14 cellular contexts compared by ENCODE assay signal in genomic region chr12:44021471-44021971, GRCh38.
A peak's percentile ranks its signal among the peaks of the same experiment; 100 is the strongest.
DNase-seq lines count a peak whose midpoint lies in the region; ATAC-seq and TF ChIP-seq lines count a peak whose summit lies in the region.
"Had no signal": no experiment of that assay in that cellular context is flagged by ENCODE, and none has a peak within 500 bp of the region (broad histone marks: within the 10 kb centered on the region; RNA-seq: fewer than 3 reads in every experiment).

No MANE protein-coding gene starts in this region.

- peak overlapping the region; percentile 6 for H3K27ac ChIP-seq in OCI-LY1 (ENCODE audit: low read depth, low read length, poor library complexity, severe bottlenecking)
- H3K27ac ChIP-seq: C4-2B, neutrophil had no signal

- DNase-seq in BE2C (no peak), NCI-H748 treated with DMSO at 0.1 percent for 48 hours (lab: John Stamatoyannopoulos, UW) (no peak), amniotic stem cell (lab: John Stamatoyannopoulos, UW) (no peak)
- no peak for DNase-seq in stimulated activated naive CD8-positive, alpha-beta T cell treated with anti-CD3 and anti-CD28 coated beads, Interleukin-15, Interleukin-2, amounts not matched to agents 100 U/mL and 50 U/mL, for 24 hours
- DNase-seq: activated CD8-positive, alpha-beta T cell treated with anti-CD3 and anti-CD28 coated beads, Interleukin-2, amount 10 ng/mL, durations not matched to agents 7 days and 5 days; immature natural killer cell; NCI-H2171; SHP77 had no signal

- H3K9ac ChIP-seq in OCI-LY1 (ENCODE audit: low read length) = no peak overlapping the region

- TF ChIP-seq CTCF in OCI-LY1 (IDR thresholded peaks at IDR 0.05; ENCODE audit: low read length) (no peak), BE2C (IDR thresholded peaks at IDR 0.05; ENCODE audit: low read depth, low read length) (no peak)

- no peaks in the 10 kb centered on the region for H3K79me2 ChIP-seq in OCI-LY1 (ENCODE audit: insufficient read depth, low read length)

- no peaks in the 10 kb centered on the region for H3K9me2 ChIP-seq in OCI-LY1 (ENCODE audit: low read depth, low read length)

- H3K4me1 ChIP-seq in OCI-LY1 (ENCODE audit: insufficient read depth, low read length, severe bottlenecking) = peaks cover 22% of the 10 kb centered on the region
- H3K4me1 ChIP-seq in BE2C = no peaks in the 10 kb centered on the region

- ATAC-seq in GM18505 (IDR thresholded peaks at IDR 0.05; ENCODE audit: unreplicated experiment) (peak; percentile 82), GM21381 (IDR thresholded peaks at IDR 0.05; ENCODE audit: unreplicated experiment) (peak; percentile 76), HG03064 (IDR thresholded peaks at IDR 0.05; ENCODE audit: low read depth, unreplicated experiment) (peak; percentile 66)
- no peak for ATAC-seq in stimulated activated naive CD8-positive, alpha-beta T cell treated with anti-CD3 and anti-CD28 coated beads, Interleukin-15, Interleukin-2, amounts not matched to agents 100 U/mL and 50 U/mL, for 24 hours
- ATAC-seq: activated CD8-positive, alpha-beta T cell treated with anti-CD3 and anti-CD28 coated beads, Interleukin-2, amount 10 ng/mL, durations not matched to agents 7 days and 5 days had no signal

- H2AFZ ChIP-seq in OCI-LY1 (ENCODE audit: low read length) = no peak overlapping the region

- H3K4me2 ChIP-seq in OCI-LY1 (ENCODE audit: low read length) = peak overlapping the region; percentile 11; the same call in 1 of the 2 replicates

- H3K9me3 ChIP-seq in OCI-LY1 (ENCODE audit: low read length) = no peaks in the 10 kb centered on the region
- no peaks in the 10 kb centered on the region for H3K9me3 ChIP-seq in BE2C
- H3K9me3 ChIP-seq: neutrophil had no signal

- no peak for TF ChIP-seq POLR2A in GM18505 (IDR thresholded peaks at IDR 0.05; ENCODE audit: borderline replicate concordance, extremely low read depth, insufficient read depth, insufficient read length)

- H3K4me3 ChIP-seq in OCI-LY1 (ENCODE audit: low read depth, low read length, poor library complexity, severe bottlenecking) = no peak overlapping the region
- H3K4me3 ChIP-seq in BE2C (ENCODE audit: low read depth, low read length) = no peak overlapping the region

- H4K20me1 ChIP-seq in OCI-LY1 (ENCODE audit: insufficient read depth, low read length) = no peaks in the 10 kb centered on the region

- no peaks in the 10 kb centered on the region for H3F3A ChIP-seq in OCI-LY1 (ENCODE audit: insufficient read depth, low read length)

- H3K36me3 ChIP-seq in OCI-LY1 (ENCODE audit: insufficient read depth, low read length) = no peaks in the 10 kb centered on the region
- H3K36me3 ChIP-seq in BE2C = no peaks in the 10 kb centered on the region
- H3K36me3 ChIP-seq: neutrophil had no signal

- H3K27me3 ChIP-seq in OCI-LY1 (ENCODE audit: insufficient read depth, low read length) = no peaks in the 10 kb centered on the region
- H3K27me3 ChIP-seq in BE2C = no peaks in the 10 kb centered on the region
- H3K27me3 ChIP-seq: neutrophil had no signal
